16 cellular contexts compared by ENCODE assay signal in the genomic region with DNA sequence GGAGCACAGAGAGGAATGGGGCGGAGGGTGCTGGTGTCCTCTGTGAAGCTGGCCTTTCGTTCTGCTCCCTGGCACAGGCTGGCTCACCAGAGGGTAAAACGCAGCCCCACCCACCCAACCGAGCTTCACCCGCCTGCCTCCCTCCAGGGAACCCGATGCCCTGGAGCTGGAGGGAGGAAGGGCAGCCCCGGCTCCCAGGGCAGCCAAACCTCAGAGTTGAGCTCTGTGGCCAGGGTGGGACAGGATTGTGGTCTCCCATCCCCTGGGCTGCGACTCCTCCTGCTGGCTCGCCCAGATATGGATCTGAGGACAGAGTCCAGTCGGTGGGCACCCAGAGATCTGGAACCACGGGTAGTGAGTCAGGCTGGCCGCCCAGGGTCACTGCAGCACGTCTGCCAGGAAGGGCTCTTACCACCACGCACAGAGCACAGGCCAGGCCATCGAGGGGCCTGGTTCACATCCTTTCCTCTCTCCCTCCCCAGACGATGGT. TPM values are rescaled to one million over a fixed set of nuclear protein-coding genes. Genes with fewer than 3 reads are reported as not detected.
DNase-seq lines count a peak whose midpoint lies in the region; ATAC-seq and TF ChIP-seq lines count a peak whose summit lies in the region.
"Had no signal": no experiment of that assay in that cellular context is flagged by ENCODE, and none has a peak within 500 bp of the region (broad histone marks: within the 10 kb centered on the region; RNA-seq: fewer than 3 reads in every experiment).

No MANE protein-coding gene starts in this region.

- peaks cover 0 to 3% (median 0%) of the 10 kb centered on the region in 12 donors for H3K9me3 ChIP-seq in heart left ventricle
- peaks cover 3% of the 10 kb centered on the region for H3K9me3 ChIP-seq in left ventricle myocardium inferior (replicated peaks)
- H3K9me3 ChIP-seq in lower lobe of right lung: no peaks in the 10 kb centered on the region
- H3K9me3 ChIP-seq: colonic mucosa, SJSA1 had no signal

- peaks cover 0 to 51% (median 35%) of the 10 kb centered on the region in 9 donors for H3K36me3 ChIP-seq in heart left ventricle
- peaks cover 51% of the 10 kb centered on the region for H3K36me3 ChIP-seq in left ventricle myocardium inferior
- H3K36me3 ChIP-seq in lower lobe of right lung: peaks cover 50% of the 10 kb centered on the region
- H3K36me3 ChIP-seq: colonic mucosa had no signal

- TF ChIP-seq POLR2A in heart left ventricle (IDR thresholded peaks at IDR 0.05): no peak

- no peaks in the 10 kb centered on the region for H3K9me3 Mint-ChIP-seq in chondrocyte (ENCODE audit: low read depth)
- H3K9me3 Mint-ChIP-seq: nephron had no signal

- no peaks in the 10 kb centered on the region for H3K27me3 Mint-ChIP-seq in chondrocyte (ENCODE audit: low read depth)

- peaks cover 9% of the 10 kb centered on the region for H3K4me1 Mint-ChIP-seq in chondrocyte (ENCODE audit: low read depth)

- H3K4me1 ChIP-seq in heart left ventricle: peaks cover 0 to 9% (median 0%) of the 10 kb centered on the region in 12 donors
- H3K4me1 ChIP-seq in left ventricle myocardium inferior: peaks cover 10% of the 10 kb centered on the region
- no peaks in the 10 kb centered on the region for H3K4me1 ChIP-seq in lower lobe of right lung
- H3K4me1 ChIP-seq: colonic mucosa, SJSA1 had no signal

- H3K27ac ChIP-seq in heart left ventricle: peak overlapping the region in 2 of 12 donors; percentile 14 to 17
- H3K27ac ChIP-seq in left ventricle myocardium inferior (replicated peaks): no peak overlapping the region
- H3K27ac ChIP-seq in lower lobe of right lung: no peak overlapping the region
- H3K27ac ChIP-seq: colonic mucosa, SJSA1 had no signal

- H3K27ac Mint-ChIP-seq in chondrocyte (ENCODE audit: unreplicated experiment): no peak overlapping the region
- H3K27ac Mint-ChIP-seq: activated T-cell treated with anti-CD3 and anti-CD28 coated beads, Interleukin-2, amount 50 U/mL, for 72 hours; nephron had no signal

- TF ChIP-seq CTCF in heart left ventricle (IDR thresholded peaks at IDR 0.05): no peak
- TF ChIP-seq CTCF in left ventricle myocardium inferior (IDR thresholded peaks at IDR 0.05; ENCODE audit: borderline replicate concordance): no peak
- peak; percentile 58 for TF ChIP-seq CTCF in chondrocyte (IDR thresholded peaks at IDR 0.05)
- TF ChIP-seq CTCF in lower lobe of right lung (IDR thresholded peaks at IDR 0.05): no peak

- H3K4me3 ChIP-seq in heart left ventricle (no peak overlapping the region), left ventricle myocardium inferior (no peak overlapping the region), lower lobe of right lung (no peak overlapping the region)
- H3K4me3 ChIP-seq: colonic mucosa, SJSA1 had no signal

- 66 to 86% (median 81%) methylated on average over 12 to 16 of the region's 16 CpGs for WGBS in heart left ventricle, 4 donors

- ATAC-seq in heart left ventricle (peak in 1 of 4 donors; percentile 7), lower lobe of right lung (no peak), GM19467 (IDR thresholded peaks at IDR 0.05; ENCODE audit: unreplicated experiment) (no peak)
- ATAC-seq: activated T-cell treated with anti-CD3 and anti-CD28 coated beads, Interleukin-2, amount 50 U/mL, for 72 hours had no signal

- H3K36me3 Mint-ChIP-seq in chondrocyte (ENCODE audit: low read depth): peaks cover 13% of the 10 kb centered on the region

- no peak overlapping the region for H3K4me3 Mint-ChIP-seq in chondrocyte (ENCODE audit: unreplicated experiment)
- H3K4me3 Mint-ChIP-seq: activated T-cell treated with anti-CD3 and anti-CD28 coated beads, Interleukin-2, amount 50 U/mL, for 72 hours; nephron had no signal

- intact Hi-C loops in heart left ventricle (cut with DNase I) (no loop called here), left ventricle myocardium inferior (cut with micrococcal nuclease) (no loop called here), lower lobe of right lung (cut with DNase I) (no loop called here)

- DNase-seq in heart left ventricle (peak in 3 of 5 donors; percentile 20 to 43 (median 20)), left ventricle myocardium inferior (no peak), chondrocyte (ENCODE audit: low spot score) (no peak), lower lobe of right lung (peak; percentile 45), NCI-H524 treated with DMSO at 0.1 percent for 48 hours (lab: John Stamatoyannopoulos, UW) (no peak), AG20443 (ENCODE audit: low spot score) (no peak)
- no peak for DNase-seq in stimulated activated CD4-positive, alpha-beta T cell treated with anti-CD3 and anti-CD28 coated beads, Interleukin-2, amount 100 ng/mL, for 48 hours
- DNase-seq: activated T-cell treated with anti-CD3 and anti-CD28 coated beads, Interleukin-2, amount 50 U/mL, for 72 hours; colonic mucosa; foreskin melanocyte; GOT3; NCI-H1417 treated with DMSO at 0.1 percent for 48 hours; NCI-H2227 treated with DMSO at 0.1 percent for 48 hours had no signal

- H3K27me3 ChIP-seq in heart left ventricle (no peaks in the 10 kb centered on the region), left ventricle myocardium inferior (ENCODE audit: low read depth) (no peaks in the 10 kb centered on the region), lower lobe of right lung (ENCODE audit: low read depth) (no peaks in the 10 kb centered on the region)
- H3K27me3 ChIP-seq: colonic mucosa, SJSA1 had no signal

RNA-seq across cellular contexts. Expression of a gene that starts 42.6 kb away (rescaled TPM):
- total RNA-seq in heart left ventricle (10 to 100 TPM; 17.9 to 25.9 (median 19.4) TPM), left ventricle myocardium inferior (15.9 TPM), chondrocyte (27.6 to 33.0 TPM (median 28.4 TPM) in 3 replicates), lower lobe of right lung (28.8 TPM)
- polyA plus RNA-seq in heart left ventricle: 10 to 100 TPM; 24.4 to 35.5 TPM

Comparison
In these comparisons a context has a peak if more than half of its experiments do, and no peak if none do; other contexts are left out.
1. DNase-seq: peak in heart left ventricle (3 of 5) and lower lobe of right lung (single experiment); none in left ventricle myocardium inferior (single experiment), chondrocyte (single experiment), NCI-H524 treated with DMSO at 0.1 percent for 48 hours (single experiment), AG20443 (single experiment) and stimulated activated CD4-positive, alpha-beta T cell treated with anti-CD3 and anti-CD28 coated beads, Interleukin-2, amount 100 ng/mL, for 48 hours (0 of 2).